1 cellular context compared by ENCODE assay signal in the genomic region with DNA sequence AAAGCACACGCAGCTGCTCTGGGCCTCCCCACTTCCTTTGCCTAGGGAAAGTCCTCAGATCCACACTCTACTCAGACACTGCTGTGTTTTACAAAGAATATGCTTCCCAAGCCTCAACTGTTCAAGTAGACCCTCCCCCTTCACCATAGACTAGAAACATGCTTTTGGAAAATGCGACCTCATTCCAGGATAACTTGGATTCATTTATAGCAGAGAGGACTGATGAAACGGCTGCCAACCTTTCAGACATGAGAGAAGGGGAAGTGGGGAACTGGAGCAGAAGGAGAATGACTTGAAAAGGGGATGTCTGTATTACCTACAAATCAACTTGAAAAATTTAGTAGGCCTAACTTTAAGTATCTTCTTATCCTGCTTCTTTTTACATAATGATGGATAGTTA.
TF ChIP-seq lines count a peak whose summit lies in the region.

No MANE protein-coding gene starts in this region.

TF ChIP-seq in WTC11, 78 proteins besides CTCF, POLR2A, EP300 and RAD21:
- TF ChIP-seq, protein P1, sequence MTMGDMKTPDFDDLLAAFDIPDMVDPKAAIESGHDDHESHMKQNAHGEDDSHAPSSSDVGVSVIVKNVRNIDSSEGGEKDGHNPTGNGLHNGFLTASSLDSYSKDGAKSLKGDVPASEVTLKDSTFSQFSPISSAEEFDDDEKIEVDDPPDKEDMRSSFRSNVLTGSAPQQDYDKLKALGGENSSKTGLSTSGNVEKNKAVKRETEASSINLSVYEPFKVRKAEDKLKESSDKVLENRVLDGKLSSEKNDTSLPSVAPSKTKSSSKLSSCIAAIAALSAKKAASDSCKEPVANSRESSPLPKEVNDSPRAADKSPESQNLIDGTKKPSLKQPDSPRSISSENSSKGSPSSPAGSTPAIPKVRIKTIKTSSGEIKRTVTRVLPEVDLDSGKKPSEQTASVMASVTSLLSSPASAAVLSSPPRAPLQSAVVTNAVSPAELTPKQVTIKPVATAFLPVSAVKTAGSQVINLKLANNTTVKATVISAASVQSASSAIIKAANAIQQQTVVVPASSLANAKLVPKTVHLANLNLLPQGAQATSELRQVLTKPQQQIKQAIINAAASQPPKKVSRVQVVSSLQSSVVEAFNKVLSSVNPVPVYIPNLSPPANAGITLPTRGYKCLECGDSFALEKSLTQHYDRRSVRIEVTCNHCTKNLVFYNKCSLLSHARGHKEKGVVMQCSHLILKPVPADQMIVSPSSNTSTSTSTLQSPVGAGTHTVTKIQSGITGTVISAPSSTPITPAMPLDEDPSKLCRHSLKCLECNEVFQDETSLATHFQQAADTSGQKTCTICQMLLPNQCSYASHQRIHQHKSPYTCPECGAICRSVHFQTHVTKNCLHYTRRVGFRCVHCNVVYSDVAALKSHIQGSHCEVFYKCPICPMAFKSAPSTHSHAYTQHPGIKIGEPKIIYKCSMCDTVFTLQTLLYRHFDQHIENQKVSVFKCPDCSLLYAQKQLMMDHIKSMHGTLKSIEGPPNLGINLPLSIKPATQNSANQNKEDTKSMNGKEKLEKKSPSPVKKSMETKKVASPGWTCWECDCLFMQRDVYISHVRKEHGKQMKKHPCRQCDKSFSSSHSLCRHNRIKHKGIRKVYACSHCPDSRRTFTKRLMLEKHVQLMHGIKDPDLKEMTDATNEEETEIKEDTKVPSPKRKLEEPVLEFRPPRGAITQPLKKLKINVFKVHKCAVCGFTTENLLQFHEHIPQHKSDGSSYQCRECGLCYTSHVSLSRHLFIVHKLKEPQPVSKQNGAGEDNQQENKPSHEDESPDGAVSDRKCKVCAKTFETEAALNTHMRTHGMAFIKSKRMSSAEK (CRISPR knock-in tag; IDR thresholded peaks at IDR 0.05; ENCODE audit: borderline replicate concordance) = no peak
- TF ChIP-seq NR1H2 (CRISPR knock-in tag; IDR thresholded peaks at IDR 0.05) (no peak), KAT7 (CRISPR knock-in tag; IDR thresholded peaks at IDR 0.05; ENCODE audit: borderline replicate concordance) (no peak), HMGA2 (CRISPR knock-in tag; IDR thresholded peaks at IDR 0.05) (no peak), SMAD3 (CRISPR knock-in tag; IDR thresholded peaks at IDR 0.05; ENCODE audit: borderline replicate concordance) (no peak), CBFB (CRISPR knock-in tag; IDR thresholded peaks at IDR 0.05; ENCODE audit: low read depth) (no peak), ATF1 (CRISPR knock-in tag; IDR thresholded peaks at IDR 0.05) (no peak)
- TF ChIP-seq, protein P2, sequence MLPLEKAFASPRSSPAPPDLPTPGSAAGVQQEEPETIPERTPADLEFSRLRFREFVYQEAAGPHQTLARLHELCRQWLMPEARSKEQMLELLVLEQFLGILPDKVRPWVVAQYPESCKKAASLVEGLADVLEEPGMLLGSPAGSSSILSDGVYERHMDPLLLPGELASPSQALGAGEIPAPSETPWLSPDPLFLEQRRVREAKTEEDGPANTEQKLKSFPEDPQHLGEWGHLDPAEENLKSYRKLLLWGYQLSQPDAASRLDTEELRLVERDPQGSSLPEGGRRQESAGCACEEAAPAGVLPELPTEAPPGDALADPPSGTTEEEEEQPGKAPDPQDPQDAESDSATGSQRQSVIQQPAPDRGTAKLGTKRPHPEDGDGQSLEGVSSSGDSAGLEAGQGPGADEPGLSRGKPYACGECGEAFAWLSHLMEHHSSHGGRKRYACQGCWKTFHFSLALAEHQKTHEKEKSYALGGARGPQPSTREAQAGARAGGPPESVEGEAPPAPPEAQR (CRISPR knock-in tag; IDR thresholded peaks at IDR 0.05) = no peak
TF ChIP-seq in WTC11: peak in this region for 0.
